26 cellular contexts compared by ENCODE assay signal in the genomic region with DNA sequence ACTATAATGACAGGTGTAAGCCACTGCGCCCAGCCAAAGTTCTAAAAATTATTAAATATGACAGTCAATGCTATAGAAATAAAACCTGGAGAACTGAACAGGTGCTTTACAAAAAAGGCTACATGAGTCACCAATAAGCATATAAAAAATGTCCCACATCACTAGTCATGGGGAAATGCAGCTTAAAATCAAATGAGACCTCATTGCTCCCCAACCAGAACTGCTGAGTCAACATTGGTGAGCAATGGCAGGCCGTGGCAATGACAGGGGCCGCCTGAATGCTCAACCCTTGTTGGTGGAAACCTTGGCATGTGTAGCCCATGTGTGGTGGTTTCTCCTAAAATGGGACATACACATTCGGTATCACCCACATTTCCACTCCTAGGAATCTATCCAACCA.
"Had no signal": no experiment of that assay in that cellular context is flagged by ENCODE, and none has a peak within 500 bp of the region (broad histone marks: within the 10 kb centered on the region; RNA-seq: fewer than 3 reads in every experiment).

No MANE protein-coding gene starts in this region.

- DNase-seq: activated CD4-positive, alpha-beta T cell treated with anti-CD3 and anti-CD28 coated beads for 4 hours; activated CD4-positive, alpha-beta T cell treated with anti-CD3 and anti-CD28 coated beads, Interleukin-2, amount 50 U/mL, for 4 hours; activated CD8-positive, alpha-beta memory T cell treated with anti-CD3 and anti-CD28 coated beads for 24 hours; activated effector memory CD4-positive, alpha-beta T cell treated with Interleukin-2 at 50 U/mL for 16 hours; activated naive CD4-positive, alpha-beta T cell treated with Interleukin-2 at 50 U/mL for 16 hours; aorta; body of pancreas; colonic mucosa; dorsolateral prefrontal cortex; effector memory CD8-positive, alpha-beta T cell; erythroblast; left colon; mammary epithelial cell; naive thymus-derived CD4-positive, alpha-beta T cell; nucleus accumbens; pancreas; stimulated activated CD4-positive, alpha-beta T cell treated with anti-CD3 and anti-CD28 coated beads, Interleukin-15, amount 100 ng/mL, for 24 hours; stimulated activated CD4-positive, alpha-beta T cell treated with anti-CD3 and anti-CD28 coated beads, Interleukin-2, amount 100 ng/mL, for 24 hours; stimulated activated naive CD4-positive, alpha-beta T cell; T-helper 2 cell; tibial artery had no signal

- H3K36me3 ChIP-seq: colonic mucosa, gastroesophageal sphincter, pancreas, prostate gland, suprapubic skin, tibial artery had no signal

- H3K4me3 Mint-ChIP-seq: activated naive CD8-positive, alpha-beta T cell; effector memory CD8-positive, alpha-beta T cell; naive thymus-derived CD4-positive, alpha-beta T cell had no signal

- H3K4me3 ChIP-seq: body of pancreas, colonic mucosa, dorsolateral prefrontal cortex, gastroesophageal sphincter, hepatocyte, pancreas, prostate gland, suprapubic skin, tibial artery had no signal

- H3K27ac Mint-ChIP-seq: activated naive CD8-positive, alpha-beta T cell; effector memory CD8-positive, alpha-beta T cell had no signal

- H3K27ac ChIP-seq: body of pancreas, colonic mucosa, dorsolateral prefrontal cortex, gastroesophageal sphincter, hepatocyte, pancreas, prostate gland, suprapubic skin, tibial artery had no signal

- H3K4me1 ChIP-seq: body of pancreas, colonic mucosa, gastroesophageal sphincter, pancreas, prostate gland, suprapubic skin had no signal

- H3K27me3 Mint-ChIP-seq: activated naive CD8-positive, alpha-beta T cell; effector memory CD8-positive, alpha-beta T cell had no signal

- H3K9me3 ChIP-seq: body of pancreas, colonic mucosa, pancreas, prostate gland, suprapubic skin had no signal

- H3K27me3 ChIP-seq: body of pancreas, colonic mucosa, dorsolateral prefrontal cortex, gastroesophageal sphincter, hepatocyte, pancreas, suprapubic skin, tibial artery had no signal

- ATAC-seq: body of pancreas; effector memory CD8-positive, alpha-beta T cell; gastroesophageal sphincter; left colon; naive thymus-derived CD4-positive, alpha-beta T cell; pancreas had no signal
